Comparison of ENCODE assay signal across 10 cellular contexts in the genomic region with DNA sequence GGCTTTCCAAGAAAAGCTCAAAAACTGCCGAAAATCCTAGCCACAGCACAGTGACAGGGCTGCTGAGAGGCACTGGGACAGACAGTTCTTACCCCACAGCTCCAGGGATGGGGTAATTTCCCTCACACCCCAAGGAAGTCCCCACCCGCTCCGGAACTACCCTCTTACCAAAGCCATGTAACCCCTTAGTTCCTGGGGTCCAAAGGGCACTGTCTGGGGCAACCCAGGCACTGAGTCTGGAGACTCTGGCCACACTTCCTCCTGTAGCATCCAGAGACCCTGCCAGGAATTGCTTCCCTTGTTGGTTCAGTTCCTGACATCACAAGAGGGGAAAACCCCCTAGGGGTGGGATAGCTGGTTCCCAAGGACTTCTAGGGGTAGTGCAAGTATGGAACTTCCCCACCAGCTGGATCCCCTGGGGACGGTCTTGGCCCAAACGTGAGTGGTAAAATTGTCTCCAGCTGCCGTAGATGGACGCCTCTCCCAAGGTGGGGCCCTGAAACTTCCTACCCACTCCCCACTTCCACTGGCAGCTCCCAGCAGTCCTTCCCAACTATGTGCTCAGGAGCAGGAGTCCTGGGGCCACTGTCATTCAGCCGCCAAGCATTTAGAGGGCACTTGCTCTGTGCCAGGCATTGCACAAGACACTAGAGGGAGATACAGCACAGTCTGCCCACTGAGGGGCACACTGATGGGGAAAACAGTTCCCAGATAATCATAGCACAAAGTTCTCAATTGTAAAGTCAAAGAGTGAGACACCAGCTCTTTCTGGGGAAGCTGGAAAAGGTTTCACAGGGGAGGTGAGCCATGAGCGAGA. TPM values are rescaled to one million over a fixed set of nuclear protein-coding genes. Genes with fewer than 3 reads are reported as not detected.
DNase-seq lines count a peak whose midpoint lies in the region; ATAC-seq and TF ChIP-seq lines count a peak whose summit lies in the region.
"Had no signal": no experiment of that assay in that cellular context is flagged by ENCODE, and none has a peak within 500 bp of the region (broad histone marks: within the 10 kb centered on the region; RNA-seq: fewer than 3 reads in every experiment).

No MANE protein-coding gene starts in this region.

- H3K23ac ChIP-seq in mesenchymal stem cell (ENCODE audit: low read length in 2 of 2), result no peak overlapping the region

- H3K27ac ChIP-seq in KMS-11 (no peak overlapping the region), adrenal gland (no peak overlapping the region), mesenchymal stem cell (ENCODE audit: low read length, poor library complexity, severe bottlenecking) (no peak overlapping the region)

- no peak for ATAC-seq in HG03469 (IDR thresholded peaks at IDR 0.05; ENCODE audit: unreplicated experiment)
- no peak for ATAC-seq in GM21717 (IDR thresholded peaks at IDR 0.05; ENCODE audit: unreplicated experiment)

- H3K4me3 ChIP-seq in KMS-11 (IDR thresholded peaks at IDR 0.05; ENCODE audit: insufficient read depth, low read depth, low read length), result no peak overlapping the region
- H3K4me3 ChIP-seq in adrenal gland, result no peak overlapping the region
- H3K4me3 ChIP-seq in mesenchymal stem cell (ENCODE audit: insufficient read depth in 1 of 2, low read depth in 1 of 2, low read length in 2 of 2), result no peak overlapping the region

- H3K4ac ChIP-seq in mesenchymal stem cell (ENCODE audit: low read depth in 1 of 2, low read length in 2 of 2), result no peak overlapping the region

- no peak overlapping the region for H3K14ac ChIP-seq in mesenchymal stem cell (ENCODE audit: low read length in 2 of 2)

- no peak overlapping the region for H2AK5ac ChIP-seq in mesenchymal stem cell (ENCODE audit: low read length, severe bottlenecking)

- no peak for TF ChIP-seq POLR2A in adrenal gland (IDR thresholded peaks at IDR 0.05)

- H3K4me2 ChIP-seq in KMS-11 (no peak overlapping the region), mesenchymal stem cell (ENCODE audit: low read length, poor library complexity, severe bottlenecking) (no peak overlapping the region)

- no peaks in the 10 kb centered on the region for H4K20me1 ChIP-seq in KMS-11 (ENCODE audit: insufficient read depth)

- no peaks in the 10 kb centered on the region for H3K79me2 ChIP-seq in KMS-11 (ENCODE audit: insufficient read depth, low read depth)

- H2BK15ac ChIP-seq in mesenchymal stem cell (ENCODE audit: low read depth, poor library complexity, severe bottlenecking), result no peak overlapping the region

- no peak overlapping the region for H2BK120ac ChIP-seq in mesenchymal stem cell (ENCODE audit: low read depth, low read length)

- no peak overlapping the region for H2BK5ac ChIP-seq in mesenchymal stem cell (ENCODE audit: low read depth, low read length, poor library complexity, severe bottlenecking)

- H3K18ac ChIP-seq in mesenchymal stem cell (ENCODE audit: low read depth in 1 of 2, low read length in 2 of 2), result no peak overlapping the region

- H3K9ac ChIP-seq in KMS-11, result no peak overlapping the region
- H3K9ac ChIP-seq in mesenchymal stem cell (ENCODE audit: low read length), result no peak overlapping the region

- H2AFZ ChIP-seq in KMS-11 (ENCODE audit: low read depth) (no peak overlapping the region), mesenchymal stem cell (ENCODE audit: low read depth, low read length) (no peak overlapping the region)

- DNase-seq in EL (peak; percentile 28), adrenal gland (peak in 4 of 7 donors; percentile 22 to 50 (median 33)), mesenchymal stem cell (peak; percentile 26), NCI-H2029 treated with DMSO at 0.1 percent for 48 hours (lab: John Stamatoyannopoulos, UW) (no peak)
- DNase-seq in activated CD4-positive, alpha-beta T cell treated with anti-CD3 and anti-CD28 coated beads for 48 hours, result no peak
- DNase-seq: left cardiac atrium, T-helper 1 cell had no signal

- intact Hi-C loops in adrenal gland (cut with DNase I), result loop anchor here (5.0 to 10.0 kb wide), 3 partner anchors 180 to 212 kb away; no protein-coding TSS in a partner anchor

- 0 out of 2 replicates have a peak, but pooled peaks have one; percentile 27 for TF ChIP-seq CTCF in KMS-11 (conservative IDR thresholded peaks at IDR 0.05; ENCODE audit: low read depth, low read length)
- TF ChIP-seq CTCF in adrenal gland (IDR thresholded peaks at IDR 0.05), result no peak

- H3K4me1 ChIP-seq in KMS-11 (ENCODE audit: low read depth, poor library complexity, severe bottlenecking) (peaks cover 14% of the 10 kb centered on the region), adrenal gland (replicated peaks in 1 of 2) (no peaks in the 10 kb centered on the region), mesenchymal stem cell (ENCODE audit: control insufficient read depth, insufficient read depth, low read depth, low read length) (peaks cover 5% of the 10 kb centered on the region)

- H4K8ac ChIP-seq in mesenchymal stem cell (ENCODE audit: low read length), result no peak overlapping the region

- H3K27me3 ChIP-seq in KMS-11 (ENCODE audit: insufficient read depth, low read depth) (peaks cover 18% of the 10 kb centered on the region; the same call in 1 of the 2 replicates), adrenal gland (peaks cover 4% of the 10 kb centered on the region), mesenchymal stem cell (ENCODE audit: control insufficient read depth in 1 of 2, insufficient read depth in 1 of 2, low read length in 2 of 2) (peaks cover 67 to 82% of the 10 kb centered on the region in 2 experiments)

- no peak overlapping the region for H4K91ac ChIP-seq in mesenchymal stem cell (ENCODE audit: low read length)

- H3K36me3 ChIP-seq in KMS-11 (ENCODE audit: insufficient read depth), result no peaks in the 10 kb centered on the region
- no peaks in the 10 kb centered on the region for H3K36me3 ChIP-seq in adrenal gland (replicated peaks in 1 of 2)
- H3K36me3 ChIP-seq in mesenchymal stem cell (ENCODE audit: control insufficient read depth in 1 of 2, insufficient read depth in 2 of 2, low read depth in 1 of 2, low read length in 2 of 2), result no peaks in the 10 kb centered on the region

- no peaks in the 10 kb centered on the region for H3K79me1 ChIP-seq in mesenchymal stem cell (replicated peaks; ENCODE audit: low read length, poor library complexity, severe bottlenecking)

- 41 to 52% (median 46%) methylated on average over 7 to 9 of the region's 9 CpGs for WGBS in adrenal gland, 4 donors
- 76% methylated on average over 9 of the region's 9 CpGs for WGBS in mesenchymal stem cell

- H2BK12ac ChIP-seq in mesenchymal stem cell (ENCODE audit: low read length in 2 of 2), result no peak overlapping the region

- H3K9me3 ChIP-seq in adrenal gland (replicated peaks in 1 of 3), result no peaks in the 10 kb centered on the region
- H3K9me3 ChIP-seq in mesenchymal stem cell (ENCODE audit: control insufficient read depth, low read length), result peaks cover 4% of the 10 kb centered on the region

RNA-seq across cellular contexts. Expression of a gene that starts 17.3 kb away (rescaled TPM):
- total RNA-seq in adrenal gland, result 10 to 100 TPM in 7 of 8 donors, 1 to 10 TPM in 1; 4.3 to 49.8 (median 31.1) TPM
- polyA plus RNA-seq in adrenal gland, result 10 to 100 TPM in 2 of 3 donors, 1 to 10 TPM in 1; 9.9 to 15.0 (median 10.0) TPM
- not detected for polyA plus RNA-seq in mesenchymal stem cell (2013, experiment 1 of 2)
- polyA plus RNA-seq in mesenchymal stem cell (2013, experiment 2 of 2), result 0.03 TPM

RNA-seq across cellular contexts. Expression of a gene that starts 24.6 kb away (rescaled TPM):
- total RNA-seq in adrenal gland, result 1 to 10 TPM; 3.8 to 8.7 (median 6.1) TPM
- 10 to 100 TPM in 2 of 3 donors, 1 to 10 TPM in 1; 2.2 to 21.3 (median 11.4) TPM for polyA plus RNA-seq in adrenal gland
- polyA plus RNA-seq in mesenchymal stem cell (2013, experiment 1 of 2), result not detected
- polyA plus RNA-seq in mesenchymal stem cell (2013, experiment 2 of 2), result not detected

Comparison
In these comparisons a context has a peak if more than half of its experiments do, and no peak if none do; other contexts are left out.
1. DNase-seq: peak in EL (single experiment), adrenal gland (4 of 7) and mesenchymal stem cell (single experiment); none in NCI-H2029 treated with DMSO at 0.1 percent for 48 hours (single experiment) and activated CD4-positive, alpha-beta T cell treated with anti-CD3 and anti-CD28 coated beads for 48 hours (single experiment).